In genomic region chr12:20616093-20616492, GRCh38 we compare ENCODE assay signal across 37 cellular contexts.
DNase-seq lines count a peak whose midpoint lies in the region; ATAC-seq, FAIRE-seq and TF ChIP-seq lines count a peak whose summit lies in the region.
"Had no signal": no experiment of that assay in that cellular context is flagged by ENCODE, and none has a peak within 500 bp of the region (broad histone marks: within the 10 kb centered on the region; RNA-seq: fewer than 3 reads in every experiment).

No MANE protein-coding gene starts in this region.

- no peaks in the 10 kb centered on the region for H3K27me3 ChIP-seq in right cardiac atrium (ENCODE audit: control insufficient read depth, insufficient read depth)
- H3K27me3 ChIP-seq in spleen (replicated peaks in 1 of 7), result no peaks in the 10 kb centered on the region
- H3K27me3 ChIP-seq in small intestine (ENCODE audit: control insufficient read depth in 2 of 2, insufficient read depth in 2 of 2, low read length in 2 of 2), result no peaks in the 10 kb centered on the region
- H3K27me3 ChIP-seq: BE2C; BLaER1; BLaER1 treated with 17β-estradiol and CSF1 and Interleukin-3, amounts not matched to agents 10 nM and 100 nM had no signal

- intact Hi-C loops in left ventricle myocardium superior (cut with micrococcal nuclease) (no loop called here), right cardiac atrium (cut with DNase I) (no loop called here), kidney (cut with DNase I) (no loop called here), spleen (cut with DNase I; ENCODE audit: low total_unique reads) (no loop called here)

- no peak for TF ChIP-seq POLR2A in spleen (IDR thresholded peaks at IDR 0.05)

- no peaks in the 10 kb centered on the region for H3K4me1 Mint-ChIP-seq in progenitor cell of endocrine pancreas (ENCODE audit: low read depth)
- H3K4me1 Mint-ChIP-seq: B cell; CD14-positive monocyte; CD4-positive, alpha-beta memory T cell; CD4-positive, CD25-positive, alpha-beta regulatory T cell; CD8-positive, alpha-beta memory T cell had no signal

- ATAC-seq in left ventricle myocardium superior (peak; percentile 11), right cardiac atrium (no peak), GM19395 (IDR thresholded peaks at IDR 0.05; ENCODE audit: unreplicated experiment) (no peak)
- ATAC-seq: A549; CD8-positive, alpha-beta T cell had no signal

- DNase-seq in left ventricle myocardium superior (no peak), right cardiac atrium (no peak), kidney (peak; percentile 39), progenitor cell of endocrine pancreas (ENCODE audit: low spot score, unreplicated experiment) (no peak), spleen (peak; percentile 53), small intestine (no peak), OCI-M1 (lab: John Stamatoyannopoulos, UW) (no peak)
- DNase-seq: 8988T; ACHN; AML-193; BE2C; C1 segment of cervical spinal cord; Caco-2; Calu3; CD4-positive, alpha-beta memory T cell; CD4-positive, alpha-beta T cell; CD4-positive, CD25-positive, alpha-beta regulatory T cell; CD8-positive, alpha-beta memory T cell; CD8-positive, alpha-beta T cell; COR-L47; DMS 273 treated with DMSO at 0.1 percent for 48 hours; DMS153; DMS53; DMS79; DMS79 treated with DMSO at 0.1 percent for 48 hours; DND-41; EL had no signal

- 94% methylated on average over 6 of the region's 6 CpGs for WGBS in right cardiac atrium
- WGBS in spleen, 5 donors, result 84 to 96% (median 91%) methylated on average over 6 of the region's 6 CpGs
- WGBS in small intestine, 3 donors, result 95 to 97% (median 95%) methylated on average over 6 of the region's 6 CpGs

- no peak for TF ChIP-seq CTCF in kidney (IDR thresholded peaks at IDR 0.05; ENCODE audit: borderline replicate concordance, extremely low read depth, insufficient read depth)
- no peak for TF ChIP-seq CTCF in progenitor cell of endocrine pancreas (IDR thresholded peaks at IDR 0.05; ENCODE audit: unreplicated experiment)
- TF ChIP-seq CTCF in spleen (IDR thresholded peaks at IDR 0.05 in 8 of 11, conservative IDR thresholded peaks at IDR 0.05 in 3 of 11), result no peak

- H3K36me3 Mint-ChIP-seq in progenitor cell of endocrine pancreas (ENCODE audit: insufficient read depth), result peaks cover 40% of the 10 kb centered on the region
- H3K36me3 Mint-ChIP-seq: CD14-positive monocyte; CD4-positive, alpha-beta memory T cell; CD4-positive, CD25-positive, alpha-beta regulatory T cell; CD8-positive, alpha-beta memory T cell; CD8-positive, alpha-beta T cell had no signal

- H3K4me1 ChIP-seq in right cardiac atrium (ENCODE audit: control insufficient read depth, insufficient read depth, low read length) (no peaks in the 10 kb centered on the region), kidney (ENCODE audit: control insufficient read depth in 1 of 2, insufficient read depth in 1 of 2, low read depth in 1 of 2, low read length in 2 of 2) (no peaks in the 10 kb centered on the region), spleen (no peaks in the 10 kb centered on the region), small intestine (ENCODE audit: control insufficient read depth in 2 of 2, insufficient read depth in 1 of 2, low read depth in 1 of 2, low read length in 1 of 2) (no peaks in the 10 kb centered on the region)
- H3K4me1 ChIP-seq: BLaER1; BLaER1 treated with 17β-estradiol and CSF1 and Interleukin-3, amounts not matched to agents 10 nM and 100 nM; Caco-2 had no signal

- no peak overlapping the region for H3K4me3 Mint-ChIP-seq in progenitor cell of endocrine pancreas (ENCODE audit: low read depth)
- H3K4me3 Mint-ChIP-seq: B cell; CD14-positive monocyte; CD4-positive, alpha-beta memory T cell; CD4-positive, alpha-beta T cell; CD4-positive, CD25-positive, alpha-beta regulatory T cell; CD8-positive, alpha-beta memory T cell; CD8-positive, alpha-beta T cell had no signal

- H3K27ac Mint-ChIP-seq in progenitor cell of endocrine pancreas, result peak overlapping the region; percentile 65
- H3K27ac Mint-ChIP-seq: B cell; CD14-positive monocyte; CD4-positive, alpha-beta memory T cell; CD4-positive, alpha-beta T cell; CD4-positive, CD25-positive, alpha-beta regulatory T cell; CD8-positive, alpha-beta memory T cell; CD8-positive, alpha-beta T cell had no signal

- H3K36me3 ChIP-seq in kidney (ENCODE audit: control insufficient read depth in 1 of 2, insufficient read depth in 2 of 2, low read length in 2 of 2), result no peaks in the 10 kb centered on the region
- no peaks in the 10 kb centered on the region for H3K36me3 ChIP-seq in spleen
- H3K36me3 ChIP-seq in small intestine (ENCODE audit: control insufficient read depth in 2 of 2, insufficient read depth in 2 of 2, low read length in 2 of 2), result no peaks in the 10 kb centered on the region
- H3K36me3 ChIP-seq: BE2C; BLaER1; BLaER1 treated with 17β-estradiol and CSF1 and Interleukin-3, amounts not matched to agents 10 nM and 100 nM had no signal

- no peaks in the 10 kb centered on the region for H3K27me3 Mint-ChIP-seq in progenitor cell of endocrine pancreas
- H3K27me3 Mint-ChIP-seq: B cell; CD4-positive, alpha-beta memory T cell; CD4-positive, alpha-beta T cell; CD4-positive, CD25-positive, alpha-beta regulatory T cell; CD8-positive, alpha-beta memory T cell had no signal

- FAIRE-seq in kidney (lab: Jason Lieb, UNC), result no peak
- FAIRE-seq in small intestine (lab: Jason Lieb, UNC), result no peak
- FAIRE-seq: A204.1, D721Med had no signal

- H3K9ac ChIP-seq in kidney (ENCODE audit: low read length in 2 of 2), result no peak overlapping the region
- H3K9ac ChIP-seq: BLaER1; BLaER1 treated with 17β-estradiol and CSF1 and Interleukin-3, amounts not matched to agents 10 nM and 100 nM had no signal

- H3K9me3 Mint-ChIP-seq in progenitor cell of endocrine pancreas (ENCODE audit: low read depth), result no peaks in the 10 kb centered on the region
- H3K9me3 Mint-ChIP-seq: CD4-positive, alpha-beta memory T cell; CD4-positive, alpha-beta T cell; CD8-positive, alpha-beta memory T cell; CD8-positive, alpha-beta T cell had no signal

- no peaks in the 10 kb centered on the region for H3K9me3 ChIP-seq in right cardiac atrium (ENCODE audit: control insufficient read depth, low read length)
- no peaks in the 10 kb centered on the region for H3K9me3 ChIP-seq in kidney (ENCODE audit: control insufficient read depth in 1 of 2, low read length in 2 of 2)
- H3K9me3 ChIP-seq in spleen, result no peaks in the 10 kb centered on the region
- H3K9me3 ChIP-seq in small intestine (ENCODE audit: control insufficient read depth, low read depth), result no peaks in the 10 kb centered on the region
- H3K9me3 ChIP-seq: A549; BE2C; BLaER1; BLaER1 treated with 17β-estradiol and CSF1 and Interleukin-3, amounts not matched to agents 10 nM and 100 nM; Caco-2 had no signal

- H3K4me3 ChIP-seq in right cardiac atrium (ENCODE audit: low read length) (no peak overlapping the region), kidney (ENCODE audit: low read length in 2 of 2) (no peak overlapping the region), spleen (no peak overlapping the region), small intestine (ENCODE audit: low read depth in 1 of 2, low read length in 2 of 2) (no peak overlapping the region)
- H3K4me3 ChIP-seq: A549; BLaER1; BLaER1 treated with 17β-estradiol and CSF1 and Interleukin-3, amounts not matched to agents 10 nM and 100 nM had no signal

- H3K27ac ChIP-seq in right cardiac atrium (ENCODE audit: low read length) (no peak overlapping the region), kidney (ENCODE audit: low read depth in 2 of 2, low read length in 2 of 2) (no peak overlapping the region), spleen (no peak overlapping the region), small intestine (ENCODE audit: low read depth in 1 of 2, low read length in 1 of 2) (no peak overlapping the region)
- H3K27ac ChIP-seq: 22Rv1; A549; BLaER1; BLaER1 treated with 17β-estradiol and CSF1 and Interleukin-3, amounts not matched to agents 10 nM and 100 nM; C4-2B had no signal

Comparison
In these comparisons a context has a peak if more than half of its experiments do, and no peak if none do; other contexts are left out.
1. DNase-seq: peak in kidney (single experiment) and spleen (single experiment); none in left ventricle myocardium superior (single experiment), right cardiac atrium (0 of 3), progenitor cell of endocrine pancreas (single experiment), small intestine (single experiment) and OCI-M1 (single experiment).